19 cellular contexts compared by ENCODE assay signal in the genomic region with DNA sequence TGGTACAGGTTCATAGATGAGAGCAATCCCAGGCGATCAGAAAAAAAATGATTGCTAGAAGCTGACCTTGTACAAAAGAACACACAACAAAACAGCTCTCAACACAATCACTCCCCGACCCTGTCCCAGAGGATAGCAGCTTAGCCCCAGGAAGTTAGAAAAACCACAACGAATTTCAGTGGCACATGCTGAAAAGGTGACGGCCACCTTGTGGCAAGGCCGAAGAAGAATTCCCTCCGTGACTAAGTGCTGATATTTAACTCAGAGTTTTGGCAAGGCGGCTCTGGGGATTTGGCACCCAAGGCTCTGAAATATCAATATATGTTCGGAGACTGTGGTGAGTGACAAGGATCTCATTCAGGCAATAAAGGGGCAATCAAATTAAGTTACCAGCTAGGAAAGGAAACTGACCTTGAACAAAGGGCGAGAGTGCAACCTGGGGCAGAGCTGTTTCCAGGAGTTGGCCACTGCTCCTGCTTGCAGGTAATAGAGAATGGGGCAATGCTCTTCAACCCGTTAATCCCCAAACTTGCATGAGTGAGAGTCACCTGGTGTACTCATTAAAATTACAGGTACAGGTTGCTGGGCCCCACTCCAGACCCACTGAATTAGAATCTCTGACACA.
A peak's percentile ranks its signal among the peaks of the same experiment; 100 is the strongest.
DNase-seq lines count a peak whose midpoint lies in the region; TF ChIP-seq lines count a peak whose summit lies in the region.
"Had no signal": no experiment of that assay in that cellular context is flagged by ENCODE, and none has a peak within 500 bp of the region (broad histone marks: within the 10 kb centered on the region; RNA-seq: fewer than 3 reads in every experiment).

No MANE protein-coding gene starts in this region.

- H3K4me3 Mint-ChIP-seq in MCF 10A (ENCODE audit: unreplicated experiment), result no peak overlapping the region
- no peak overlapping the region for H3K4me3 Mint-ChIP-seq in CD4-positive, alpha-beta memory T cell
- H3K4me3 Mint-ChIP-seq: activated naive CD4-positive, alpha-beta T cell treated with anti-CD3 and anti-CD28 coated beads, Interleukin-2, amount 10 ng/mL, durations not matched to agents 7 days and 5 days; T-helper 17 cell had no signal

- intact Hi-C loops in MCF 10A (cut with micrococcal nuclease), result no loop called here
- intact Hi-C loops in breast epithelium (cut with DNase I; ENCODE audit: low total_unique reads), result no loop called here
- intact Hi-C loops in CD4-positive, alpha-beta memory T cell (cut with micrococcal nuclease), result no loop called here

- CTCF ChIA-PET in MCF 10A (lab: Yijun Ruan, JAX), result interaction anchor here (0.7 to 11.6 kb wide), 8 partner anchors 9 to 1668 kb away, joined by 3 to 159 read pairs (median 4); no protein-coding TSS in a partner anchor
- CTCF ChIA-PET in CD4-positive, alpha-beta memory T cell (lab: Charles Lee; ENCODE audit: partially characterized antibody), result interaction anchor here (1.6 kb wide), 1 partner anchor 17 kb away, joined by 6 read pairs; no protein-coding TSS in a partner anchor

- no peaks in the 10 kb centered on the region for H3K36me3 Mint-ChIP-seq in MCF 10A (ENCODE audit: insufficient read depth, unreplicated experiment)
- no peaks in the 10 kb centered on the region for H3K36me3 Mint-ChIP-seq in CD4-positive, alpha-beta memory T cell
- H3K36me3 Mint-ChIP-seq: activated naive CD4-positive, alpha-beta T cell treated with anti-CD3 and anti-CD28 coated beads, Interleukin-2, amount 10 ng/mL, durations not matched to agents 7 days and 5 days had no signal

- H3K4me1 Mint-ChIP-seq in MCF 10A (ENCODE audit: insufficient read depth, unreplicated experiment), result peaks cover 10% of the 10 kb centered on the region
- H3K4me1 Mint-ChIP-seq in CD4-positive, alpha-beta memory T cell, result peaks cover 0 to 2% (median 0%) of the 10 kb centered on the region in 4 donors
- H3K4me1 Mint-ChIP-seq: activated naive CD4-positive, alpha-beta T cell treated with anti-CD3 and anti-CD28 coated beads, Interleukin-2, amount 10 ng/mL, durations not matched to agents 7 days and 5 days had no signal

- DNase-seq in MCF 10A (ENCODE audit: unreplicated experiment), result no peak
- no peak for DNase-seq in breast epithelium (ENCODE audit: low spot score in 2 of 2)
- peak; percentile 6 for DNase-seq in SW480 (ENCODE audit: low spot score)
- no peak for DNase-seq in kidney epithelial cell (ENCODE audit: low read depth)
- DNase-seq in MV-4-11 (lab: John Stamatoyannopoulos, UW), result no peak
- DNase-seq in CD4-positive, alpha-beta memory T cell, result no peak
- DNase-seq in DMS53 (lab: John Stamatoyannopoulos, UW), result no peak
- no peak for DNase-seq in AG08396 (ENCODE audit: low spot score)
- DNase-seq: activated CD4-positive, CD25-positive, alpha-beta regulatory T cell treated with anti-CD3 and anti-CD28 coated beads, Interleukin-2, amount 50 U/mL, for 72 hours; activated CD8-positive, alpha-beta memory T cell treated with anti-CD3 and anti-CD28 coated beads, Interleukin-2, amount 50 U/mL, for 48 hours; activated naive CD4-positive, alpha-beta T cell treated with anti-CD3 and anti-CD28 coated beads, Interleukin-2, amount 10 ng/mL, durations not matched to agents 7 days and 5 days; Kasumi-1; NCI-H187 treated with DMSO at 0.1 percent for 48 hours; NK-92 treated with Interleukin-12 subunit alpha and Interleukin-12 subunit beta, amount 100 ng/mL, for 24 hours; Right ventricle myocardium superior; stimulated activated naive CD4-positive, alpha-beta T cell treated with Interleukin-2 at 50 U/mL for 16 hours; T-helper 17 cell had no signal

- POLR2A ChIA-PET in MCF 10A (lab: Yijun Ruan, JAX), result no interaction called here
- POLR2A ChIA-PET in CD4-positive, alpha-beta memory T cell (lab: Charles Lee; ENCODE audit: partially characterized antibody), result no interaction called here

- TF ChIP-seq CTCF in MCF 10A (IDR thresholded peaks at IDR 0.05; ENCODE audit: unreplicated experiment) (peak; percentile 7), breast epithelium (IDR thresholded peaks at IDR 0.05) (peak in 1 of 3 donors; percentile 14), kidney epithelial cell (IDR thresholded peaks at IDR 0.05; ENCODE audit: insufficient read depth, low read length, poor library complexity, severe bottlenecking) (peak; percentile 22)

- H3K9me3 Mint-ChIP-seq in MCF 10A (ENCODE audit: unreplicated experiment), result no peaks in the 10 kb centered on the region
- H3K9me3 Mint-ChIP-seq in CD4-positive, alpha-beta memory T cell, result no peaks in the 10 kb centered on the region
- H3K9me3 Mint-ChIP-seq: activated naive CD4-positive, alpha-beta T cell treated with anti-CD3 and anti-CD28 coated beads, Interleukin-2, amount 10 ng/mL, durations not matched to agents 7 days and 5 days had no signal

- H3K27me3 ChIP-seq in breast epithelium (no peaks in the 10 kb centered on the region), kidney epithelial cell (ENCODE audit: control insufficient read depth, insufficient read depth, low read length) (no peaks in the 10 kb centered on the region)
- no peaks in the 10 kb centered on the region for H3K27me3 ChIP-seq in CD4-positive, alpha-beta memory T cell (ENCODE audit: insufficient read depth, low read length)

- no peaks in the 10 kb centered on the region for H3K4me1 ChIP-seq in breast epithelium
- H3K4me1 ChIP-seq in CD4-positive, alpha-beta memory T cell (ENCODE audit: insufficient read depth, low read length), result no peaks in the 10 kb centered on the region
- H3K4me1 ChIP-seq: parathyroid adenoma had no signal

- no peaks in the 10 kb centered on the region for H3K36me3 ChIP-seq in breast epithelium
- no peaks in the 10 kb centered on the region for H3K36me3 ChIP-seq in kidney epithelial cell (ENCODE audit: control insufficient read depth, insufficient read depth, low read length)
- H3K36me3 ChIP-seq in CD4-positive, alpha-beta memory T cell (ENCODE audit: insufficient read depth, low read length), result no peaks in the 10 kb centered on the region
- H3K36me3 ChIP-seq: cardiac muscle cell had no signal

- H3K27ac ChIP-seq in breast epithelium, result no peak overlapping the region
- no peak overlapping the region for H3K27ac ChIP-seq in CD4-positive, alpha-beta memory T cell (ENCODE audit: low read depth, low read length)
- H3K27ac ChIP-seq: cardiac muscle cell, parathyroid adenoma had no signal

- H3K27ac Mint-ChIP-seq in MCF 10A (ENCODE audit: low read depth, unreplicated experiment), result no peak overlapping the region
- no peak overlapping the region for H3K27ac Mint-ChIP-seq in CD4-positive, alpha-beta memory T cell
- H3K27ac Mint-ChIP-seq: activated naive CD4-positive, alpha-beta T cell treated with anti-CD3 and anti-CD28 coated beads, Interleukin-2, amount 10 ng/mL, durations not matched to agents 7 days and 5 days; T-helper 17 cell had no signal

- BruUV-seq in MCF 10A (replicated peaks; lab: Mats Ljungman, UMichigan), result no TSS peak

- no peaks in the 10 kb centered on the region for H3K9me3 ChIP-seq in breast epithelium
- H3K9me3 ChIP-seq in CD4-positive, alpha-beta memory T cell (ENCODE audit: control insufficient read depth in 1 of 2, low read length in 2 of 2), result no peaks in the 10 kb centered on the region

- no peak for TF ChIP-seq POLR2A in breast epithelium (IDR thresholded peaks at IDR 0.05)

- H3K4me3 ChIP-seq in breast epithelium, result no peak overlapping the region
- no peak overlapping the region for H3K4me3 ChIP-seq in kidney epithelial cell (ENCODE audit: low read depth, low read length)
- H3K4me3 ChIP-seq in CD4-positive, alpha-beta memory T cell (ENCODE audit: low read length in 2 of 2), result no peak overlapping the region
- H3K4me3 ChIP-seq: cardiac muscle cell had no signal

- H3K27me3 Mint-ChIP-seq in MCF 10A (ENCODE audit: insufficient read depth, unreplicated experiment), result no peaks in the 10 kb centered on the region
- peaks cover 2% of the 10 kb centered on the region in 2 donors for H3K27me3 Mint-ChIP-seq in CD4-positive, alpha-beta memory T cell
- H3K27me3 Mint-ChIP-seq: activated naive CD4-positive, alpha-beta T cell treated with anti-CD3 and anti-CD28 coated beads, Interleukin-2, amount 10 ng/mL, durations not matched to agents 7 days and 5 days had no signal
